Comparison of ENCODE assay signal across 14 cellular contexts in genomic region chr10:123855013-123855684, GRCh38. TPM values are rescaled to one million over a fixed set of nuclear protein-coding genes. Genes with fewer than 3 reads are reported as not detected.
"Had no signal": no experiment of that assay in that cellular context is flagged by ENCODE, and none has a peak within 500 bp of the region (broad histone marks: within the 10 kb centered on the region; RNA-seq: fewer than 3 reads in every experiment).

No MANE protein-coding gene starts in this region.

- H3K27me3 ChIP-seq: stomach had no signal

- DNase-seq: activated B cell treated with CpG ODN at 0.5 μM for 24 hours; activated CD4-positive, alpha-beta memory T cell treated with anti-CD3 and anti-CD28 coated beads, Interleukin-2, amount 10 ng/mL, durations not matched to agents 7 days and 5 days; activated CD4-positive, alpha-beta T cell treated with anti-CD3 and anti-CD28 coated beads for 4 hours; activated CD8-positive, alpha-beta memory T cell treated with anti-CD3 and anti-CD28 coated beads, Interleukin-2, amount 10 ng/mL, durations not matched to agents 7 days and 5 days; activated naive CD8-positive, alpha-beta T cell treated with anti-CD3 and anti-CD28 coated beads for 36 hours; caudate nucleus; left cardiac atrium; lower lobe of right lung; right cardiac atrium; stimulated activated CD4-positive, alpha-beta T cell treated with anti-CD3 and anti-CD28 coated beads, Interleukin-4, amount 100 ng/mL, for 24 hours; stomach had no signal

- H3K9me3 ChIP-seq: lower lobe of right lung, stomach had no signal

- ATAC-seq: activated CD8-positive, alpha-beta memory T cell treated with anti-CD3 and anti-CD28 coated beads, Interleukin-2, amount 10 ng/mL, durations not matched to agents 7 days and 5 days; lower lobe of right lung; stimulated activated effector memory CD8-positive, alpha-beta T cell treated with anti-CD3 and anti-CD28 coated beads, Interleukin-12 subunit alpha, Interleukin-12 subunit beta, amount 100 ng/mL, for 72 hours had no signal

- H3K4me3 ChIP-seq: lower lobe of right lung, SK-N-MC, stomach had no signal

- H3K27ac ChIP-seq: lower lobe of right lung, SK-N-MC had no signal

- H3K4me1 ChIP-seq: lower lobe of right lung had no signal

- H3K36me3 ChIP-seq: lower lobe of right lung, stomach had no signal

RNA-seq across cellular contexts. Expression of gene CPXM2, which starts 36.5 kb away (rescaled TPM):
- total RNA-seq: activated B cell treated with CpG ODN at 0.5 μM for 24 hours; activated CD4-positive, alpha-beta memory T cell treated with anti-CD3 and anti-CD28 coated beads, Interleukin-2, amount 10 ng/mL, durations not matched to agents 7 days and 5 days; activated CD8-positive, alpha-beta memory T cell treated with anti-CD3 and anti-CD28 coated beads, Interleukin-2, amount 10 ng/mL, durations not matched to agents 7 days and 5 days; activated naive CD8-positive, alpha-beta T cell treated with anti-CD3 and anti-CD28 coated beads for 36 hours; fibroblast of villous mesenchyme had no signal
